Comparison of ENCODE assay signal across 24 cellular contexts in the genomic region with DNA sequence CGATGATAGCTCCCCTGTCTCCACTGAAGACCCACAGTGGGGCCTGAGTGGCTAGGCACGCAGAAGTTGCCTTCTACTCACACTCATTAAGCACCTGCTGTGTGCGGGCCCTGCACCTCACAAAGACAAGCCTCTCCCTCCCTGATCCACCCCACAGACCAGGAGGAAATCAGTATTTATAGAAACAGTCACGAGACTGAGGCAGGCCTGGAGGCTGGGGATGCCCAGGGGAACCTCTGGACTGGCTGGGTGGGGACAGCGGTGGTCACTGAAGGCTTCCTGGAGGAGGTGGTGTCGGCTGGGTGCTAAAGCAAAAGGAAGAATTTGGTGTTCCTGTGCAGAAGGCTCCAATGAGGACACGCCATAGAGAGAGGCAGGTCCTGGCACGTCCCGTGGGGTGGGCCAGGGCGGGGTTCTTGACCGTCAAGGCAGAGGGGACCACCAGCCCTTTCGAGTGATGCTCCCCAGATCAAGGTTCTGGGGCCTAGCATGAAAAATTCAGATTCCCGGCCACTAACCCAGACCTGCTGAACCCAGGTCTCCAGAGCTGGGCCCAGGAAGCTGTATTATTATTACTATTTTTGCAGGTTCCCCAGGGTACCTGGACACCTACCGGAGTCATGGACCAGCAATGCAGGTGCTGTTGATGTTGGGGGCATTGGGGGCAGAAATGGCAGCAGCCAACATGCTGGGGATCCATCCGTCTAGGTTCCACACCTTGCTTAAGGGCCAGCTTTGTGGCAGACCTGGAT. TPM values are rescaled to one million over a fixed set of nuclear protein-coding genes. Genes with fewer than 3 reads are reported as not detected.
"Had no signal": no experiment of that assay in that cellular context is flagged by ENCODE, and none has a peak within 500 bp of the region (broad histone marks: within the 10 kb centered on the region; RNA-seq: fewer than 3 reads in every experiment).

No MANE protein-coding gene starts in this region.

- H3K27ac Mint-ChIP-seq: activated CD4-positive, alpha-beta T cell treated with anti-CD3 and anti-CD28 coated beads, Interleukin-2, amount 10 ng/mL, durations not matched to agents 7 days and 5 days; activated naive CD4-positive, alpha-beta T cell treated with anti-CD3 and anti-CD28 coated beads, Interleukin-2, amount 10 ng/mL, durations not matched to agents 7 days and 5 days; activated naive CD8-positive, alpha-beta T cell treated with anti-CD3 and anti-CD28 coated beads, Interleukin-2, amount 50 U/mL, for 24 hours; memory B cell; natural killer cell; stimulated activated naive B cell treated with anti-CD40 and anti-IgM and Interleukin-4, amounts not matched to agents 10 μg/mL and 1 μg/mL and 100 μg/mL, for 72 hours; T-helper 1 cell treated with Interleukin-12 subunit alpha and Interleukin-12 subunit beta and Interleukin-4 antibody, amounts not matched to agents 30 μg/mL and 1 μg/mL, for 36 hours had no signal

- H3K4me1 Mint-ChIP-seq: activated CD4-positive, alpha-beta T cell treated with anti-CD3 and anti-CD28 coated beads, Interleukin-2, amount 10 ng/mL, durations not matched to agents 7 days and 5 days; activated naive CD4-positive, alpha-beta T cell treated with anti-CD3 and anti-CD28 coated beads, Interleukin-2, amount 10 ng/mL, durations not matched to agents 7 days and 5 days; activated naive CD8-positive, alpha-beta T cell treated with anti-CD3 and anti-CD28 coated beads, Interleukin-2, amount 50 U/mL, for 24 hours; central memory CD8-positive, alpha-beta T cell; memory B cell; natural killer cell; stimulated activated naive B cell treated with anti-CD40 and anti-IgM and Interleukin-4, amounts not matched to agents 10 μg/mL and 1 μg/mL and 100 μg/mL, for 72 hours had no signal

- H3K27me3 ChIP-seq: brain microvascular endothelial cell, colonic mucosa, gastroesophageal sphincter, heart left ventricle, uterus had no signal

- ATAC-seq: activated CD4-positive, CD25-positive, alpha-beta regulatory T cell treated with anti-CD3 and anti-CD28 coated beads, Interleukin-2, amount 50 U/mL, for 24 hours; activated naive CD8-positive, alpha-beta T cell treated with anti-CD3 and anti-CD28 coated beads, Interleukin-2, amount 50 U/mL, for 24 hours; activated T-cell treated with anti-CD3 and anti-CD28 coated beads, Interleukin-2, amount 50 U/mL, for 4 hours; esophagus mucosa; gastroesophageal sphincter; heart left ventricle; mucosa of descending colon; natural killer cell; stimulated activated naive B cell treated with anti-CD40 and anti-IgM and Interleukin-4, amounts not matched to agents 10 μg/mL and 1 μg/mL and 100 μg/mL, for 72 hours had no signal

- H3K36me3 Mint-ChIP-seq: activated naive CD4-positive, alpha-beta T cell treated with anti-CD3 and anti-CD28 coated beads, Interleukin-2, amount 10 ng/mL, durations not matched to agents 7 days and 5 days; memory B cell; natural killer cell; stimulated activated naive B cell treated with anti-CD40 and anti-IgM and Interleukin-4, amounts not matched to agents 10 μg/mL and 1 μg/mL and 100 μg/mL, for 72 hours had no signal

- H3K4me3 Mint-ChIP-seq: activated CD4-positive, alpha-beta T cell treated with anti-CD3 and anti-CD28 coated beads, Interleukin-2, amount 10 ng/mL, durations not matched to agents 7 days and 5 days; activated naive CD4-positive, alpha-beta T cell treated with anti-CD3 and anti-CD28 coated beads, Interleukin-2, amount 10 ng/mL, durations not matched to agents 7 days and 5 days; activated naive CD8-positive, alpha-beta T cell treated with anti-CD3 and anti-CD28 coated beads, Interleukin-2, amount 50 U/mL, for 24 hours; activated T-cell treated with anti-CD3 and anti-CD28 coated beads, Interleukin-2, amount 50 U/mL, for 4 hours; central memory CD8-positive, alpha-beta T cell; memory B cell; natural killer cell; stimulated activated naive B cell treated with anti-CD40 and anti-IgM and Interleukin-4, amounts not matched to agents 10 μg/mL and 1 μg/mL and 100 μg/mL, for 72 hours; T-helper 1 cell treated with Interleukin-12 subunit alpha and Interleukin-12 subunit beta and Interleukin-4 antibody, amounts not matched to agents 30 μg/mL and 1 μg/mL, for 36 hours had no signal

- DNase-seq: activated CD4-positive, alpha-beta T cell treated with anti-CD3 and anti-CD28 coated beads, Interleukin-2, amount 10 ng/mL, durations not matched to agents 7 days and 5 days; activated CD8-positive, alpha-beta memory T cell treated with anti-CD3 and anti-CD28 coated beads, Interleukin-2, amount 50 U/mL, for 4 hours; activated effector memory CD4-positive, alpha-beta T cell treated with Interleukin-2 at 50 U/mL for 16 hours; activated naive CD4-positive, alpha-beta T cell treated with anti-CD3 and anti-CD28 coated beads, Interleukin-2, amount 10 ng/mL, durations not matched to agents 7 days and 5 days; activated naive CD8-positive, alpha-beta T cell treated with anti-CD3 and anti-CD28 coated beads, Interleukin-2, amount 50 U/mL, for 24 hours; activated T-cell treated with anti-CD3 and anti-CD28 coated beads, Interleukin-2, amount 50 U/mL, for 4 hours; aorta; brain microvascular endothelial cell; colonic mucosa; heart left ventricle; kidney glomerular epithelial cell; left ventricle myocardium inferior; mucosa of descending colon; natural killer cell; stimulated activated naive B cell treated with anti-CD40 and anti-IgM and Interleukin-4, amounts not matched to agents 10 μg/mL and 1 μg/mL and 100 μg/mL, for 72 hours; tibial artery; uterus had no signal

- H3K36me3 ChIP-seq: brain microvascular endothelial cell, colonic mucosa, heart left ventricle, left ventricle myocardium inferior, spleen, uterus had no signal

- H3K4me3 ChIP-seq: colonic mucosa, gastroesophageal sphincter, heart left ventricle, left ventricle myocardium inferior, mucosa of descending colon, spleen, tibial artery, uterus had no signal

- H3K9me3 ChIP-seq: colonic mucosa, gastroesophageal sphincter, heart left ventricle, left ventricle myocardium inferior, mucosa of descending colon, spleen, tibial artery, uterus had no signal

- H3K27me3 Mint-ChIP-seq: activated CD4-positive, alpha-beta T cell treated with anti-CD3 and anti-CD28 coated beads, Interleukin-2, amount 10 ng/mL, durations not matched to agents 7 days and 5 days; central memory CD8-positive, alpha-beta T cell; memory B cell had no signal

- H3K4me1 ChIP-seq: colonic mucosa, heart left ventricle, spleen, uterus had no signal

- H3K27ac ChIP-seq: brain microvascular endothelial cell, colonic mucosa, heart left ventricle, left ventricle myocardium inferior, spleen, tibial artery, uterus had no signal

- H3K9me3 Mint-ChIP-seq: activated CD4-positive, alpha-beta T cell treated with anti-CD3 and anti-CD28 coated beads, Interleukin-2, amount 10 ng/mL, durations not matched to agents 7 days and 5 days; activated naive CD4-positive, alpha-beta T cell treated with anti-CD3 and anti-CD28 coated beads, Interleukin-2, amount 10 ng/mL, durations not matched to agents 7 days and 5 days; activated naive CD8-positive, alpha-beta T cell treated with anti-CD3 and anti-CD28 coated beads, Interleukin-2, amount 50 U/mL, for 24 hours; activated T-cell treated with anti-CD3 and anti-CD28 coated beads, Interleukin-2, amount 50 U/mL, for 4 hours; central memory CD8-positive, alpha-beta T cell; memory B cell; natural killer cell; stimulated activated naive B cell treated with anti-CD40 and anti-IgM and Interleukin-4, amounts not matched to agents 10 μg/mL and 1 μg/mL and 100 μg/mL, for 72 hours; T-helper 1 cell treated with Interleukin-12 subunit alpha and Interleukin-12 subunit beta and Interleukin-4 antibody, amounts not matched to agents 30 μg/mL and 1 μg/mL, for 36 hours had no signal

RNA-seq across cellular contexts. Expression of a gene that starts 23.0 kb away (rescaled TPM):
- total RNA-seq: activated CD4-positive, alpha-beta T cell treated with anti-CD3 and anti-CD28 coated beads, Interleukin-2, amount 10 ng/mL, durations not matched to agents 7 days and 5 days; natural killer cell had no signal

RNA-seq across cellular contexts. Expression of a gene that starts 44.2 kb away (rescaled TPM):
- total RNA-seq: activated CD4-positive, alpha-beta T cell treated with anti-CD3 and anti-CD28 coated beads, Interleukin-2, amount 10 ng/mL, durations not matched to agents 7 days and 5 days; activated T-cell treated with anti-CD3 and anti-CD28 coated beads, Interleukin-2, amount 50 U/mL, for 4 hours had no signal
